ENCODE assay signal across 21 cellular contexts in genomic region chr19:5335593-5335992, GRCh38.
"Had no signal": no experiment of that assay in that cellular context is flagged by ENCODE, and none has a peak within 500 bp of the region (broad histone marks: within the 10 kb centered on the region; RNA-seq: fewer than 3 reads in every experiment).

No MANE protein-coding gene starts in this region.

- H3K27ac ChIP-seq: coronary artery, left lung, sigmoid colon, thoracic aorta, upper lobe of right lung had no signal

- H3K4me3 ChIP-seq: coronary artery, left lung, sigmoid colon, thoracic aorta, upper lobe of right lung had no signal

- H3K36me3 Mint-ChIP-seq: mesothelial cell of epicardium; stimulated activated memory B cell treated with anti-CD40 and anti-IgM and Interleukin-4, amounts not matched to agents 10 μg/mL and 1 μg/mL and 100 μg/mL, for 72 hours had no signal

- H3K36me3 ChIP-seq: left lung, sigmoid colon, thoracic aorta, upper lobe of right lung had no signal

- H3K4me3 Mint-ChIP-seq: activated CD8-positive, alpha-beta T cell treated with anti-CD3 and anti-CD28 coated beads for 36 hours; activated T-cell treated with anti-CD3 and anti-CD28 coated beads, Interleukin-2, amount 50 U/mL, for 24 hours; mesothelial cell of epicardium had no signal

- H3K9me3 ChIP-seq: left lung, sigmoid colon, thoracic aorta, upper lobe of right lung had no signal

- H3K27ac Mint-ChIP-seq: activated CD8-positive, alpha-beta T cell treated with anti-CD3 and anti-CD28 coated beads for 36 hours; activated T-cell treated with anti-CD3 and anti-CD28 coated beads, Interleukin-2, amount 50 U/mL, for 24 hours; activated T-helper 2 cell treated with anti-CD3 and anti-CD28 coated beads, Interferon-gamma antibody, Interleukin-2, Interleukin-4, amounts not matched to agents 10 μg/mL and 5 μg/mL and 100 μg/mL, durations not matched to agents 14 hours and 24 hours and 36 hours; mesothelial cell of epicardium; stimulated activated memory B cell treated with anti-CD40 and anti-IgM and Interleukin-4, amounts not matched to agents 10 μg/mL and 1 μg/mL and 100 μg/mL, for 72 hours had no signal

- DNase-seq: activated CD4-positive, alpha-beta T cell treated with anti-CD3 and anti-CD28 coated beads for 48 hours; activated CD4-positive, CD25-positive, alpha-beta regulatory T cell; activated CD8-positive, alpha-beta T cell treated with anti-CD3 and anti-CD28 coated beads for 36 hours; activated naive CD4-positive, alpha-beta T cell treated with Interleukin-2 at 50 U/mL for 16 hours; activated T-cell treated with anti-CD3 and anti-CD28 coated beads, Interleukin-2, amount 50 U/mL, for 24 hours; aorta; erythroblast; head of caudate nucleus; kidney; sigmoid colon; stimulated activated CD4-positive, alpha-beta T cell treated with anti-CD3 and anti-CD28 coated beads, Interleukin-4, amount 100 ng/mL, for 4 hours; T-helper 2 cell; upper lobe of right lung had no signal

- FAIRE-seq: endometrium, frontal cortex, kidney had no signal

- ATAC-seq: activated CD8-positive, alpha-beta T cell treated with anti-CD3 and anti-CD28 coated beads for 36 hours; left lung; stimulated activated memory B cell treated with anti-CD40 and anti-IgM and Interleukin-4, amounts not matched to agents 10 μg/mL and 1 μg/mL and 100 μg/mL, for 72 hours; upper lobe of right lung had no signal

- H3K9me3 Mint-ChIP-seq: activated CD8-positive, alpha-beta T cell treated with anti-CD3 and anti-CD28 coated beads for 36 hours; activated T-cell treated with anti-CD3 and anti-CD28 coated beads, Interleukin-2, amount 50 U/mL, for 24 hours; activated T-helper 2 cell treated with anti-CD3 and anti-CD28 coated beads, Interferon-gamma antibody, Interleukin-2, Interleukin-4, amounts not matched to agents 10 μg/mL and 5 μg/mL and 100 μg/mL, durations not matched to agents 14 hours and 24 hours and 36 hours; mesothelial cell of epicardium; stimulated activated memory B cell treated with anti-CD40 and anti-IgM and Interleukin-4, amounts not matched to agents 10 μg/mL and 1 μg/mL and 100 μg/mL, for 72 hours had no signal
